ENCODE assay signal across 16 cellular contexts in the genomic region with DNA sequence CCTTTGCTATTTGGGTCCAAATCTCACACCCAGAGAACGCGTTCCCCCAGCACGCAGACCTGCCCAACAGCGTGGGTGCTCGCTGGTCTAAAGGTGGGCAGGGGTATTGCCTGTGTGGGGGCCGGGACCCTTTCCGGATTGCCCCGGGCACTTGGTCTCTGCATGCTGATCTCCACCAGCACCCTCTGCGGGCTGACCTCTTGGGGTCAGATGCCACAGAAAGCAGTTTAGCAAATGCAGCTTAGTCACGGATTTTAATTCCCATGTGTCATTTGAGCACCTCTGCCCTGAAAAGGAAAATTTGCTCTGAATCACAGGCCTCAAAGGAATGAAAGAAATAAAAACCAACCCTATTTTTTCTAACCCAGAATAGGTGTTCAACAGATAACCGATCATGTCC. TPM values are rescaled to one million over a fixed set of nuclear protein-coding genes. Genes with fewer than 3 reads are reported as not detected.
DNase-seq lines count a peak whose midpoint lies in the region; ATAC-seq and TF ChIP-seq lines count a peak whose summit lies in the region.
"Had no signal": no experiment of that assay in that cellular context is flagged by ENCODE, and none has a peak within 500 bp of the region (broad histone marks: within the 10 kb centered on the region; RNA-seq: fewer than 3 reads in every experiment).

No MANE protein-coding gene starts in this region.

- intact Hi-C loops in left colon (cut with DNase I, micrococcal nuclease) = no loop called here

- in situ Hi-C loops in GM23248 (cut with MboI) = no loop called here

- no peaks in the 10 kb centered on the region for H3K27me3 ChIP-seq in GM23248 (replicated peaks; ENCODE audit: insufficient read depth)
- H3K27me3 ChIP-seq: neutrophil had no signal

- H3K79me2 ChIP-seq in GM23248 (ENCODE audit: insufficient read depth) = no peaks in the 10 kb centered on the region

- no peak overlapping the region for H2AFZ ChIP-seq in GM23248

- H4K20me1 ChIP-seq in GM23248 (ENCODE audit: insufficient read depth) = no peaks in the 10 kb centered on the region

- no peaks in the 10 kb centered on the region for H3K36me3 ChIP-seq in GM23248 (ENCODE audit: low read depth)
- H3K36me3 ChIP-seq: neutrophil had no signal

- H3K9ac ChIP-seq in GM23248 = no peak overlapping the region

- H3K4me3 ChIP-seq in GM23248 = no peak overlapping the region
- no peak overlapping the region for H3K4me3 ChIP-seq in fibroblast of mammary gland (ENCODE audit: control insufficient read depth, low read depth, low read length)
- H3K4me3 ChIP-seq: lung had no signal

- peaks cover 9% of the 10 kb centered on the region for H3K4me1 ChIP-seq in GM23248 (ENCODE audit: insufficient read depth)

- no peaks in the 10 kb centered on the region for H3K9me3 Mint-ChIP-seq in osteocyte (ENCODE audit: unreplicated experiment)

- no peaks in the 10 kb centered on the region for H3F3A ChIP-seq in GM23248 (ENCODE audit: insufficient read depth)

- WGBS in GM23248 (ENCODE audit: low coverage in 1 of 2, low lambda C conversion rate in 2 of 2, missing lambda C conversion rate in 2 of 2), 2 experiments = 70 to 74% methylated on average over 11 of the region's 11 CpGs

- H3K9me3 ChIP-seq in GM23248 (ENCODE audit: low read depth) = no peaks in the 10 kb centered on the region
- H3K9me3 ChIP-seq: neutrophil had no signal

- H3K4me1 Mint-ChIP-seq in osteocyte (ENCODE audit: unreplicated experiment) = peaks cover 16% of the 10 kb centered on the region
- H3K4me1 Mint-ChIP-seq: B cell had no signal

- H3K9me2 ChIP-seq in GM23248 (ENCODE audit: insufficient read depth) = no peaks in the 10 kb centered on the region

- no peak for TF ChIP-seq CTCF in fibroblast of mammary gland (conservative IDR thresholded peaks at IDR 0.05; ENCODE audit: control insufficient read depth, insufficient read depth, low read depth, low read length)
- no peak for TF ChIP-seq CTCF in osteocyte (IDR thresholded peaks at IDR 0.05)

- peak overlapping the region; percentile 6 for H3K27ac Mint-ChIP-seq in osteocyte (ENCODE audit: unreplicated experiment)
- H3K27ac Mint-ChIP-seq: B cell had no signal

- no peak overlapping the region for H3K4me3 Mint-ChIP-seq in osteocyte (ENCODE audit: unreplicated experiment)
- H3K4me3 Mint-ChIP-seq: B cell had no signal

- peak; percentile 65 for DNase-seq in GM23248
- peak; percentile 82 for DNase-seq in RPMI7951 (ENCODE audit: low read depth)
- DNase-seq in fibroblast of mammary gland (ENCODE audit: low read depth) = peak; percentile 50
- peak; percentile 74 for DNase-seq in osteocyte (ENCODE audit: extremely low spot score, unreplicated experiment)
- DNase-seq in left colon = no peak
- no peak for DNase-seq in NCI-H446 treated with DMSO at 0.1 percent for 48 hours (lab: John Stamatoyannopoulos, UW)
- DNase-seq in DMS53 treated with DMSO at 0.1 percent for 48 hours (lab: John Stamatoyannopoulos, UW; ENCODE audit: unreplicated experiment) = no peak
- DNase-seq: activated CD4-positive, CD25-positive, alpha-beta regulatory T cell; activated gamma-delta T cell; NCI-H1105; NCI-H774; stimulated activated CD4-positive, alpha-beta T cell treated with anti-CD3 and anti-CD28 coated beads, Interleukin-4, amount 100 ng/mL, for 24 hours had no signal

- no peaks in the 10 kb centered on the region for H3K36me3 Mint-ChIP-seq in osteocyte (ENCODE audit: unreplicated experiment)

- ATAC-seq in HG03097 (IDR thresholded peaks at IDR 0.05; ENCODE audit: low FRiP score, unreplicated experiment) = no peak
- ATAC-seq in left colon = no peak

- H3K4me2 ChIP-seq in GM23248 (ENCODE audit: unreplicated experiment) = no peak overlapping the region

- H3K27me3 Mint-ChIP-seq in osteocyte (ENCODE audit: unreplicated experiment) = peaks cover 3% of the 10 kb centered on the region

- no peak overlapping the region for H3K27ac ChIP-seq in GM23248
- H3K27ac ChIP-seq: neutrophil had no signal

RNA-seq across cellular contexts. Expression of a gene that starts 46.7 kb away (rescaled TPM):
- total RNA-seq in GM23248 (2014; rRNA removed; shearing (Covaris generic)) = 0.11 and 0.25 TPM in 2 replicates
- polyA plus RNA-seq in GM23248 (2016; fragmentation: Nextera tagmentation; extraction: Ambion mirVana) = 0.05 and 0.06 TPM in 2 replicates
- 0.10 and 0.12 TPM in 2 replicates for total RNA-seq in RPMI7951 (2014; rRNA removed; shearing (Covaris generic))
- total RNA-seq in osteocyte (0.05 and 0.13 TPM in 2 replicates), left colon (under 1 TPM; 0.56 to 0.82 TPM)

Comparison
In these comparisons a context has a peak if more than half of its experiments do, and no peak if none do; other contexts are left out.
1. DNase-seq: peak in GM23248 (single experiment), RPMI7951 (single experiment), fibroblast of mammary gland (single experiment) and osteocyte (single experiment); none in left colon (0 of 2), NCI-H446 treated with DMSO at 0.1 percent for 48 hours (single experiment) and DMS53 treated with DMSO at 0.1 percent for 48 hours (single experiment).